ENCODE assay signal across 12 cellular contexts in the genomic region with DNA sequence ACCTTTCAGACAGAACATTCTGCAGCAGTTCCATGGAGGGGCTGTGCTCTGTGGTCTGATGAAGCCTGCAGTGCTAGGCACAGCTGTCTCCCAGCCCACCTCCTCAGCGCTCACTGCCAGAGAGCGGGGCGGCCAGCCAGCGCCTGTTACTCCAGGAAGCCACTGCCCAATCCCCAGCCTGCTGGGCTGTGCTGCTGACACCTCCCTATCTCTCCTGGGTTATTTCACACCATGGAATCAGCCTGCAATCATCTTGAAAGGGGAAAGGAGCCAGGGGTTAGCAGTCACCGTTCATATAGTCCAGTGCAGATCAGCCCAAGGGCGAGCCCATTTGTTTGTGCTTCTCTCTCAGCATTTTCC. TPM values are rescaled to one million over a fixed set of nuclear protein-coding genes. Genes with fewer than 3 reads are reported as not detected.
DNase-seq lines count a peak whose midpoint lies in the region; ATAC-seq, FAIRE-seq and TF ChIP-seq lines count a peak whose summit lies in the region.
"Had no signal": no experiment of that assay in that cellular context is flagged by ENCODE, and none has a peak within 500 bp of the region (broad histone marks: within the 10 kb centered on the region; RNA-seq: fewer than 3 reads in every experiment).

No MANE protein-coding gene starts in this region.

- no peak overlapping the region for H3K27ac Mint-ChIP-seq in activated CD8-positive, alpha-beta memory T cell treated with anti-CD3 and anti-CD28 coated beads, Interleukin-2, amount 10 ng/mL, durations not matched to agents 7 days and 5 days
- H3K27ac Mint-ChIP-seq: activated naive CD8-positive, alpha-beta T cell; memory B cell had no signal

- intact Hi-C loops in heart right ventricle (cut with DNase I) = loop anchor here in 1 of 10 donors (2.0 kb wide), 1 partner anchor 25 kb away; no protein-coding TSS in a partner anchor
- intact Hi-C loops in pancreas (cut with DNase I) = no loop called here

- peak overlapping the region; percentile 32 to 88 (median 83) for H3K27ac ChIP-seq in heart right ventricle
- peak overlapping the region in 3 of 4 donors; percentile 3 to 61 (median 55) for H3K27ac ChIP-seq in pancreas

- peaks cover 28% of the 10 kb centered on the region for H3K27me3 Mint-ChIP-seq in activated CD8-positive, alpha-beta memory T cell treated with anti-CD3 and anti-CD28 coated beads, Interleukin-2, amount 10 ng/mL, durations not matched to agents 7 days and 5 days

- FAIRE-seq in pancreas (lab: Jason Lieb, UNC) = no peak

- H3K36me3 ChIP-seq in BJ (ENCODE audit: control insufficient read depth, insufficient read depth, low read length) (no peaks in the 10 kb centered on the region), adipocyte (ENCODE audit: control insufficient read depth, insufficient read depth, low read length, severe bottlenecking) (no peaks in the 10 kb centered on the region), heart right ventricle (no peaks in the 10 kb centered on the region), pancreas (no peaks in the 10 kb centered on the region)

- CTCF ChIA-PET in BJ (lab: Yijun Ruan, JAX) = interaction anchor here (1.8 kb wide), 1 partner anchor 10 kb away, joined by 6 read pairs; no protein-coding TSS in a partner anchor
- CTCF ChIA-PET in activated CD8-positive, alpha-beta memory T cell treated with anti-CD3 and anti-CD28 coated beads, Interleukin-2, amount 10 ng/mL, durations not matched to agents 7 days and 5 days (lab: Charles Lee) = no interaction called here

- H3K4me1 ChIP-seq in adipocyte (ENCODE audit: control insufficient read depth, insufficient read depth, low read length) (peaks cover 61% of the 10 kb centered on the region), heart right ventricle (peaks cover 3 to 57% (median 36%) of the 10 kb centered on the region in 9 donors), pancreas (peaks cover 0 to 19% (median 5%) of the 10 kb centered on the region in 3 donors)

- no peaks in the 10 kb centered on the region for H3K9me3 Mint-ChIP-seq in activated CD8-positive, alpha-beta memory T cell treated with anti-CD3 and anti-CD28 coated beads, Interleukin-2, amount 10 ng/mL, durations not matched to agents 7 days and 5 days (ENCODE audit: low read depth)
- H3K9me3 Mint-ChIP-seq: memory B cell had no signal

- 8 to 21% methylated on average over 6 of the region's 6 CpGs for WGBS in heart right ventricle, 2 donors
- WGBS in pancreas, 2 donors = 48 to 62% methylated on average over 6 of the region's 6 CpGs

- DNase-seq in BJ (ENCODE audit: low read depth) = no peak
- no peak for DNase-seq in adipocyte (ENCODE audit: low read depth)
- peak; percentile 80 to 85 for DNase-seq in heart right ventricle
- DNase-seq in pancreas = peak in 5 of 6 donors; percentile 14 to 69 (median 38)
- DNase-seq in stimulated activated CD4-positive, alpha-beta T cell treated with anti-CD3 and anti-CD28 coated beads, Interleukin-1b, Interleukin-23, amount 100 ng/mL, for 48 hours = no peak
- no peak for DNase-seq in activated CD8-positive, alpha-beta memory T cell treated with anti-CD3 and anti-CD28 coated beads, Interleukin-2, amount 10 ng/mL, durations not matched to agents 7 days and 5 days
- DNase-seq in cerebellar cortex (ENCODE audit: low spot score) = no peak
- DNase-seq: Karpas-422; stimulated activated naive CD4-positive, alpha-beta T cell treated with Interleukin-2 at 50 U/mL for 16 hours had no signal

- POLR2A ChIA-PET in BJ (lab: Charles Lee) = no interaction called here

- H3K4me3 Mint-ChIP-seq in activated CD8-positive, alpha-beta memory T cell treated with anti-CD3 and anti-CD28 coated beads, Interleukin-2, amount 10 ng/mL, durations not matched to agents 7 days and 5 days = no peak overlapping the region
- H3K4me3 Mint-ChIP-seq: activated naive CD8-positive, alpha-beta T cell; memory B cell had no signal

- H3K27me3 ChIP-seq in BJ (ENCODE audit: control insufficient read depth, insufficient read depth, low read length) (no peaks in the 10 kb centered on the region), adipocyte (replicated peaks; ENCODE audit: control insufficient read depth, insufficient read depth, low read length) (no peaks in the 10 kb centered on the region), heart right ventricle (no peaks in the 10 kb centered on the region), pancreas (no peaks in the 10 kb centered on the region)

- ATAC-seq in heart right ventricle (peak; percentile 88 to 96 (median 94)), pancreas (peak; percentile 63 to 79 (median 77)), HG03378 (IDR thresholded peaks at IDR 0.05; ENCODE audit: unreplicated experiment) (no peak)
- ATAC-seq in activated CD8-positive, alpha-beta memory T cell treated with anti-CD3 and anti-CD28 coated beads, Interleukin-2, amount 10 ng/mL, durations not matched to agents 7 days and 5 days = no peak

- peaks cover 14% of the 10 kb centered on the region for H3K4me1 Mint-ChIP-seq in activated CD8-positive, alpha-beta memory T cell treated with anti-CD3 and anti-CD28 coated beads, Interleukin-2, amount 10 ng/mL, durations not matched to agents 7 days and 5 days
- H3K4me1 Mint-ChIP-seq: memory B cell had no signal

- TF ChIP-seq CTCF in BJ (IDR thresholded peaks at IDR 0.05; ENCODE audit: insufficient read depth, low read depth, low read length) (no peak), heart right ventricle (IDR thresholded peaks at IDR 0.05) (no peak), pancreas (IDR thresholded peaks at IDR 0.05) (no peak)

- no peaks in the 10 kb centered on the region for H3K36me3 Mint-ChIP-seq in activated CD8-positive, alpha-beta memory T cell treated with anti-CD3 and anti-CD28 coated beads, Interleukin-2, amount 10 ng/mL, durations not matched to agents 7 days and 5 days
- H3K36me3 Mint-ChIP-seq: activated naive CD8-positive, alpha-beta T cell; memory B cell had no signal

- H3K4me3 ChIP-seq in BJ (ENCODE audit: low read depth, low read length) (peak overlapping the region; percentile 28), adipocyte (ENCODE audit: low read length) (peak overlapping the region; percentile 91), heart right ventricle (peak overlapping the region; percentile 18 to 61 (median 52)), pancreas (peak overlapping the region in 2 of 4 donors; percentile 18 to 24)

- no peaks in the 10 kb centered on the region for H3K9me3 ChIP-seq in adipocyte (ENCODE audit: control insufficient read depth, low read length)
- no peaks in the 10 kb centered on the region for H3K9me3 ChIP-seq in heart right ventricle
- H3K9me3 ChIP-seq in pancreas = no peaks in the 10 kb centered on the region

- H3K9ac ChIP-seq in adipocyte (ENCODE audit: low read length) = peak overlapping the region; percentile 86

RNA-seq across cellular contexts. Expression of a gene that starts 46.3 kb away (rescaled TPM):
- 3.3 and 3.6 TPM in 2 replicates for polyA plus RNA-seq in BJ (2011; rRNA removed)
- polyA minus RNA-seq in BJ (2011; rRNA and poly(A)+ RNA removed) = 16.4 and 16.7 TPM in 2 replicates
- 10 to 100 TPM; 35.5 to 97.4 (median 75.5) TPM for total RNA-seq in heart right ventricle
- polyA plus RNA-seq in heart right ventricle = 10 to 100 TPM in 1 of 2 donors, 1 to 10 TPM in 1; 5.0 to 14.9 TPM
- total RNA-seq in pancreas = 10 to 100 TPM in 3 of 6 donors, 1 to 10 TPM in 3; 4.8 to 16.3 (median 11.8) TPM
- 1 to 10 TPM; 3.5 to 4.6 TPM for polyA plus RNA-seq in pancreas
- total RNA-seq in activated CD8-positive, alpha-beta memory T cell treated with anti-CD3 and anti-CD28 coated beads, Interleukin-2, amount 10 ng/mL, durations not matched to agents 7 days and 5 days = under 1 TPM; 0.20 to 0.35 TPM

Comparison
In these comparisons a context has a peak if more than half of its experiments do, and no peak if none do; other contexts are left out.
1. DNase-seq: peak in heart right ventricle (2 of 2) and pancreas (5 of 6); none in BJ (single experiment), adipocyte (single experiment), stimulated activated CD4-positive, alpha-beta T cell treated with anti-CD3 and anti-CD28 coated beads, Interleukin-1b, Interleukin-23, amount 100 ng/mL, for 48 hours (single experiment), activated CD8-positive, alpha-beta memory T cell treated with anti-CD3 and anti-CD28 coated beads, Interleukin-2, amount 10 ng/mL, durations not matched to agents 7 days and 5 days (single experiment) and cerebellar cortex (single experiment).
2. ATAC-seq: peak in heart right ventricle (8 of 8) and pancreas (4 of 4); none in HG03378 (single experiment) and activated CD8-positive, alpha-beta memory T cell treated with anti-CD3 and anti-CD28 coated beads, Interleukin-2, amount 10 ng/mL, durations not matched to agents 7 days and 5 days (single experiment).
3. RNA of a gene that starts 46.3 kb away (total RNA-seq): 35.5 to 97.4 TPM in heart right ventricle and 4.8 to 16.3 TPM in pancreas; 0.20 to 0.35 TPM in activated CD8-positive, alpha-beta memory T cell treated with anti-CD3 and anti-CD28 coated beads, Interleukin-2, amount 10 ng/mL, durations not matched to agents 7 days and 5 days; every median in the first group is over 4 times any median in the second.